ENCODE assay signal across 9 cellular contexts in genomic region chr1:229221106-229222019, GRCh38. TPM values are rescaled to one million over a fixed set of nuclear protein-coding genes. Genes with fewer than 3 reads are reported as not detected.
A peak's percentile ranks its signal among the peaks of the same experiment; 100 is the strongest.
DNase-seq lines count a peak whose midpoint lies in the region; ATAC-seq and TF ChIP-seq lines count a peak whose summit lies in the region.
"Had no signal": no experiment of that assay in that cellular context is flagged by ENCODE, and none has a peak within 500 bp of the region (broad histone marks: within the 10 kb centered on the region; RNA-seq: fewer than 3 reads in every experiment).

No MANE protein-coding gene starts in this region.

- no peak overlapping the region for H3K27ac Mint-ChIP-seq in stimulated activated naive B cell treated with anti-CD40 and anti-IgM and Interleukin-4, amounts not matched to agents 10 μg/mL and 1 μg/mL and 100 μg/mL, for 72 hours

- H3K4me1 ChIP-seq in Panc1 (ENCODE audit: control insufficient read depth, insufficient read depth, low read length): peaks cover 8% of the 10 kb centered on the region
- H3K4me1 ChIP-seq in gastroesophageal sphincter: peaks cover 0 to 16% (median 5%) of the 10 kb centered on the region in 3 donors

- TF ChIP-seq CTCF in Panc1 (IDR thresholded peaks at IDR 0.05) (no peak), gastroesophageal sphincter (IDR thresholded peaks at IDR 0.05) (no peak)

- H3K36me3 ChIP-seq in Panc1 (ENCODE audit: control insufficient read depth, insufficient read depth, low read length) (no peaks in the 10 kb centered on the region), gastroesophageal sphincter (no peaks in the 10 kb centered on the region)
- H3K36me3 ChIP-seq: BLaER1 treated with 17β-estradiol and CSF1 and Interleukin-3, amounts not matched to agents 10 nM and 100 nM had no signal

- H3K27ac ChIP-seq in Panc1 (ENCODE audit: low read length) (no peak overlapping the region), gastroesophageal sphincter (no peak overlapping the region)
- H3K27ac ChIP-seq: BLaER1 treated with 17β-estradiol and CSF1 and Interleukin-3, amounts not matched to agents 10 nM and 100 nM had no signal

- BruUV-seq in Panc1 (replicated peaks; lab: Mats Ljungman, UMichigan): no TSS peak

- no peaks in the 10 kb centered on the region for H3K36me3 Mint-ChIP-seq in stimulated activated naive B cell treated with anti-CD40 and anti-IgM and Interleukin-4, amounts not matched to agents 10 μg/mL and 1 μg/mL and 100 μg/mL, for 72 hours

- H3K4me3 ChIP-seq in Panc1 (ENCODE audit: low read depth in 2 of 2, low read length in 2 of 2) (no peak overlapping the region), gastroesophageal sphincter (no peak overlapping the region)
- H3K4me3 ChIP-seq: BLaER1 treated with 17β-estradiol and CSF1 and Interleukin-3, amounts not matched to agents 10 nM and 100 nM had no signal

- TF ChIP-seq POLR2A in gastroesophageal sphincter (IDR thresholded peaks at IDR 0.05): no peak

- H3K27me3 ChIP-seq in Panc1 (ENCODE audit: control insufficient read depth, insufficient read depth, low read length) (no peaks in the 10 kb centered on the region), gastroesophageal sphincter (no peaks in the 10 kb centered on the region)
- H3K27me3 ChIP-seq: BLaER1 treated with 17β-estradiol and CSF1 and Interleukin-3, amounts not matched to agents 10 nM and 100 nM had no signal

- CTCF ChIA-PET in Panc1 (lab: Charles Lee): no interaction called here

- no peak overlapping the region for H3K4me3 Mint-ChIP-seq in stimulated activated naive B cell treated with anti-CD40 and anti-IgM and Interleukin-4, amounts not matched to agents 10 μg/mL and 1 μg/mL and 100 μg/mL, for 72 hours

- H3K9me3 Mint-ChIP-seq in stimulated activated naive B cell treated with anti-CD40 and anti-IgM and Interleukin-4, amounts not matched to agents 10 μg/mL and 1 μg/mL and 100 μg/mL, for 72 hours: no peaks in the 10 kb centered on the region

- ATAC-seq in Panc1 (peak; percentile 31), gastroesophageal sphincter (peak; percentile 45), HG03469 (IDR thresholded peaks at IDR 0.05; ENCODE audit: unreplicated experiment) (no peak)
- ATAC-seq in stimulated activated naive B cell treated with anti-CD40 and anti-IgM and Interleukin-4, amounts not matched to agents 10 μg/mL and 1 μg/mL and 100 μg/mL, for 72 hours (replicated peaks): no peak

- H3K9me3 ChIP-seq in Panc1 (ENCODE audit: control insufficient read depth, insufficient read depth, low read depth, low read length) (no peaks in the 10 kb centered on the region), gastroesophageal sphincter (no peaks in the 10 kb centered on the region)

- peaks cover 0 to 6% of the 10 kb centered on the region in 2 donors for H3K27me3 Mint-ChIP-seq in stimulated activated naive B cell treated with anti-CD40 and anti-IgM and Interleukin-4, amounts not matched to agents 10 μg/mL and 1 μg/mL and 100 μg/mL, for 72 hours

- WGBS in gastroesophageal sphincter (ENCODE audit: low coverage in 1 of 2), 2 donors: 34 to 64% methylated on average over 4 to 5 of the region's 7 CpGs

- POLR2A ChIA-PET in Panc1 (lab: Charles Lee): no interaction called here

- peak; percentile 40 for DNase-seq in A172 (ENCODE audit: low spot score)
- DNase-seq in NCI-H1092 (lab: John Stamatoyannopoulos, UW): peak; percentile 81
- DNase-seq in Panc1 (ENCODE audit: low read depth, low spot score): peak; percentile 47
- no peak for DNase-seq in 8988T
- DNase-seq in KBM-7: no peak
- DNase-seq in stimulated activated naive B cell treated with anti-CD40 and anti-IgM and Interleukin-4, amounts not matched to agents 10 μg/mL and 1 μg/mL and 100 μg/mL, for 72 hours: no peak

- in situ Hi-C loops in Panc1 (cut with HindIII; ENCODE audit: low pct_unique_long_range_greater_than_20kb, low sequenced_read_pairs): no loop called here
- in situ Hi-C loops in KBM-7 (cut with MboI; ENCODE audit: low pct_unique_long_range_greater_than_20kb, low sequenced_read_pairs): no loop called here

- no peaks in the 10 kb centered on the region for H3K4me1 Mint-ChIP-seq in stimulated activated naive B cell treated with anti-CD40 and anti-IgM and Interleukin-4, amounts not matched to agents 10 μg/mL and 1 μg/mL and 100 μg/mL, for 72 hours

- intact Hi-C loops in Panc1 (cut with micrococcal nuclease; ENCODE audit: unreplicated experiment): no loop called here

- no peak for TF ChIP-seq EP300 in gastroesophageal sphincter (IDR thresholded peaks at IDR 0.05)

RNA-seq across cellular contexts. Expression of gene RAB4A, which starts 49.5 kb away (rescaled TPM):
- total RNA-seq in A172 (2014; rRNA removed; shearing (Covaris generic)): 48.5 and 61.5 TPM in 2 replicates
- total RNA-seq in Panc1 (2021; ENCODE audit: unreplicated experiment) (73.0 TPM), gastroesophageal sphincter (100 to 1,000 TPM in 3 of 4 donors, 10 to 100 TPM in 1; 69.3 to 136 (median 116) TPM)
- 60.4 TPM for polyA plus RNA-seq in Panc1 (2012; ENCODE audit: insufficient read length)

Comparison
In these comparisons a context has a peak if more than half of its experiments do, and no peak if none do; other contexts are left out.
1. DNase-seq: peak in A172 (single experiment), NCI-H1092 (single experiment) and Panc1 (single experiment); none in 8988T (single experiment), KBM-7 (single experiment) and stimulated activated naive B cell treated with anti-CD40 and anti-IgM and Interleukin-4, amounts not matched to agents 10 μg/mL and 1 μg/mL and 100 μg/mL, for 72 hours (single experiment).
2. ATAC-seq: peak in Panc1 (single experiment) and gastroesophageal sphincter (single experiment); none in HG03469 (single experiment) and stimulated activated naive B cell treated with anti-CD40 and anti-IgM and Interleukin-4, amounts not matched to agents 10 μg/mL and 1 μg/mL and 100 μg/mL, for 72 hours (0 of 2).